In the genomic region with DNA sequence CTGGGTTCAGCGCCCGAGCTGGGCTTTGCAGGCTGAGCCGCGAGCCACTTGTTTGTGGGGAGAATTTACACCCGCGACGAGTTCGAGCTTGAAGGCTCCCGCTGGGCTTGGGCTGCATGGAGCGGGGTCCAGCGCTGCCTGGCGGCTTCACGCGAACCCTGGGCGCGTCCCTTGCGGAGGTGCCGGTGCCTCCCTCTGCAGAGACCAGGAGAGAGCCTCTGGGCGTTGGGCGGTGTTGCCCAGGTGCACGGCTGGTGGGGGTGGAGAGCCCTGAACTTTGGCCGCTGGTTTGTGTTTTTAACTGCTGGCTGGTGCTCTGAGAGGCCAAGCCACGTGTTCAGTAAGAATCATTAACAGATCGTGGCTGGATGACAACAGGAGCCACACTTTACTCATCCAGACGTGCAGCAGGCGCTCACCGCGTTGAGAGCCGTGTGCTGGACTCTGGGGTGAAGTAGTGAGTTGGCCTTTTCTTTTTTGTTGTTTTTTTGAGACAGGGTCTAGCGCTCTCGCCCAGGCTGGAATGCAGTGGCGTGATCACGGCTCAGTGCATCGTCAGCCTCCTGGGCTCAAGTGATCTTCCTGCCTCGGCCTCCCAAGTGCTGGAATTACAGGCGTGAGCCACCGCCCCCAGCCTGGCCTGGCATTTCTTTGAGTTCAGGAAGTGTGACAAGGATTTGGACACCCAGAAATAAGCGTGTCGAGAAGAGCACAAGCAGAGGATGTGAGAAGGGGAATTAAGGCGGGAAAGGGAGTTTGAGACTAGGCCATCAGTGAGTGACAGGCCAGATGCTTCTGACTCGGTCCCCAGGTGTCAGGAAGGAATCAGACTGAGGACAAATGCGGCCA, we compare ENCODE assay signal across 8 cellular contexts. TPM values are rescaled to one million over a fixed set of nuclear protein-coding genes. Genes with fewer than 3 reads are reported as not detected.
A peak's percentile ranks its signal among the peaks of the same experiment; 100 is the strongest.
DNase-seq lines count a peak whose midpoint lies in the region; ATAC-seq, FAIRE-seq and TF ChIP-seq lines count a peak whose summit lies in the region.

No MANE protein-coding gene starts in this region.

- H3K4me3 Mint-ChIP-seq in CD14-positive monocyte: peak overlapping the region; percentile 89 to 92

- dilution Hi-C loops in endothelial cell of umbilical vein (cut with MboI; ENCODE audit: extremely low pct_ligation_motif_present, low sequenced_read_pairs): no loop called here

- H3K4me3 ChIP-seq in endothelial cell of umbilical vein (replicated peaks in 1 of 3; ENCODE audit: insufficient read depth in 1 of 3, low read depth in 1 of 3, low read length in 3 of 3): peak overlapping the region; percentile 27 to 85 (median 35)
- peak overlapping the region; percentile 73 to 84 for H3K4me3 ChIP-seq in muscle layer of duodenum (ENCODE audit: low read depth in 1 of 2, low read length in 2 of 2)

- peaks cover 18 to 32% of the 10 kb centered on the region in 2 donors for H3K36me3 Mint-ChIP-seq in CD14-positive monocyte

- POLR2A ChIA-PET in endothelial cell of umbilical vein (lab: Charles Lee): interaction anchor here (0.6 to 1.0 kb wide), 2 partner anchors 13 to 179 kb away, joined by 3 to 5 read pairs; no protein-coding TSS in a partner anchor

- H3K79me2 ChIP-seq in endothelial cell of umbilical vein (ENCODE audit: control insufficient read depth, insufficient read depth, low read length): peaks cover 9% of the 10 kb centered on the region

- peak overlapping the region; percentile 6 for H2AFZ ChIP-seq in endothelial cell of umbilical vein (ENCODE audit: low read depth, low read length)

- H3K27ac ChIP-seq in endothelial cell of umbilical vein (ENCODE audit: insufficient read depth, low read depth, low read length) (peak overlapping the region; percentile 0), muscle layer of duodenum (ENCODE audit: low read length) (peak overlapping the region; percentile 39)

- H3K27me3 ChIP-seq in endothelial cell of umbilical vein (ENCODE audit: control insufficient read depth in 2 of 2, insufficient read depth in 2 of 2, low read length in 2 of 2): no peaks in the 10 kb centered on the region
- no peaks in the 10 kb centered on the region for H3K27me3 ChIP-seq in muscle layer of duodenum (ENCODE audit: low read depth, low read length)

- FAIRE-seq in endothelial cell of umbilical vein (lab: Jason Lieb, UNC): peak; percentile 75

- H3K9ac ChIP-seq in endothelial cell of umbilical vein (replicated peaks; ENCODE audit: extremely low read depth, insufficient read depth, low read length): peak overlapping the region; percentile 5

- H3K4me2 ChIP-seq in endothelial cell of umbilical vein (ENCODE audit: insufficient read depth, low read length): peak overlapping the region; percentile 25

- TSS peak; percentile 29 for BruUV-seq in endothelial cell of umbilical vein (replicated peaks; lab: Mats Ljungman, UMichigan)

- no peaks in the 10 kb centered on the region for H4K20me1 ChIP-seq in endothelial cell of umbilical vein (replicated peaks; ENCODE audit: control insufficient read depth, extremely low read depth, insufficient read depth, low read length)

- H3K36me3 ChIP-seq in endothelial cell of umbilical vein (ENCODE audit: control insufficient read depth in 2 of 2, extremely low read depth in 1 of 2, insufficient read depth in 2 of 2, low read length in 2 of 2): peaks cover 3 to 16% of the 10 kb centered on the region in 2 experiments
- peaks cover 15 to 19% of the 10 kb centered on the region in 2 donors for H3K36me3 ChIP-seq in muscle layer of duodenum (ENCODE audit: control insufficient read depth in 1 of 2, insufficient read depth in 2 of 2, low read length in 2 of 2)

- TF ChIP-seq CTCF in CD14-positive monocyte (IDR thresholded peaks at IDR 0.05) (no peak), endothelial cell of umbilical vein (IDR thresholded peaks at IDR 0.05; ENCODE audit: extremely low read depth in 1 of 2, insufficient read depth in 1 of 2, low read depth in 1 of 2, low read length in 2 of 2) (peak in 1 of 2 donors; percentile 9)

- intact Hi-C loops in CD14-positive monocyte (cut with micrococcal nuclease): no loop called here
- intact Hi-C loops in endothelial cell of umbilical vein (cut with micrococcal nuclease): no loop called here

- CTCF ChIA-PET in endothelial cell of umbilical vein (lab: Charles Lee): interaction anchor here (0.7 to 2.3 kb wide), 10 partner anchors 12 to 173 kb away, joined by 3 to 21 read pairs (median 3); partner anchors contain the start of genes CHMP1A and SPATA33

- peaks cover 4% of the 10 kb centered on the region for H3K4me1 ChIP-seq in endothelial cell of umbilical vein (ENCODE audit: control insufficient read depth, extremely low read depth, insufficient read depth, low read length)
- H3K4me1 ChIP-seq in muscle layer of duodenum (ENCODE audit: control insufficient read depth in 1 of 2, insufficient read depth in 2 of 2, low read length in 2 of 2): peaks cover 0 to 9% of the 10 kb centered on the region in 2 donors

- no peak for TF ChIP-seq POLR2A in endothelial cell of umbilical vein (IDR thresholded peaks at IDR 0.05; ENCODE audit: low read depth, low read length)

- H3K4me1 Mint-ChIP-seq in CD14-positive monocyte: peaks cover 9% of the 10 kb centered on the region

- peaks cover 8 to 23% (median 13%) of the 10 kb centered on the region in 7 donors for H3K9me3 Mint-ChIP-seq in CD14-positive monocyte

- ATAC-seq in GM18861 (IDR thresholded peaks at IDR 0.05; ENCODE audit: unreplicated experiment) (peak; percentile 41), HG03039 (IDR thresholded peaks at IDR 0.05; ENCODE audit: unreplicated experiment) (peak; percentile 24)

- peak overlapping the region in 5 of 7 donors; percentile 21 to 85 (median 45) for H3K27ac Mint-ChIP-seq in CD14-positive monocyte

- H3K9me3 ChIP-seq in endothelial cell of umbilical vein (replicated peaks; ENCODE audit: control insufficient read depth, insufficient read depth, low read length): no peaks in the 10 kb centered on the region
- H3K9me3 ChIP-seq in muscle layer of duodenum (ENCODE audit: control insufficient read depth in 1 of 2, low read length in 2 of 2): no peaks in the 10 kb centered on the region

- DNase-seq in CD14-positive monocyte (ENCODE audit: low spot score) (no peak), RPMI7951 (ENCODE audit: low read depth) (peak; percentile 50), endothelial cell of umbilical vein (ENCODE audit: low read depth, low spot score) (peak; percentile 51), SKM-1 treated with dmso at 0.1 percent for 144 hours (lab: John Stamatoyannopoulos, UW; ENCODE audit: unreplicated experiment) (no peak)
- no peak for DNase-seq in stimulated activated CD4-positive, alpha-beta T cell treated with anti-CD3 and anti-CD28 coated beads, Interleukin-2, amount 100 ng/mL, for 48 hours

- H3K9me1 ChIP-seq in endothelial cell of umbilical vein (replicated peaks; ENCODE audit: control insufficient read depth, extremely low read depth, insufficient read depth, low read length): no peaks in the 10 kb centered on the region

- peaks cover 0 to 2% (median 0%) of the 10 kb centered on the region in 3 donors for H3K27me3 Mint-ChIP-seq in CD14-positive monocyte (ENCODE audit: low read depth in 3 of 3)

RNA-seq across cellular contexts. Expression of gene CDK10, which starts 0.8 kb away (rescaled TPM):
- polyA plus RNA-seq in CD14-positive monocyte: 10 to 100 TPM; 16.5 to 18.3 TPM
- 24.5 and 29.0 TPM in 2 replicates for total RNA-seq in RPMI7951 (2014; rRNA removed; shearing (Covaris generic))
- 84.0 and 99.9 TPM in 2 replicates for total RNA-seq in endothelial cell of umbilical vein
- polyA plus RNA-seq in endothelial cell of umbilical vein: 74.5 and 83.8 TPM in 2 replicates
- polyA plus RNA-seq in endothelial cell of umbilical vein (2011; cell fraction: cytosol; rRNA removed): 38.4 and 55.0 TPM in 2 replicates
- polyA plus RNA-seq in endothelial cell of umbilical vein (2011; cell fraction: nucleus; rRNA removed): 427 and 457 TPM in 2 replicates
- 40.9 and 50.9 TPM in 2 replicates for polyA plus RNA-seq in endothelial cell of umbilical vein (2012)
- 46.7 and 52.0 TPM in 2 replicates for polyA minus RNA-seq in endothelial cell of umbilical vein
- 15.4 TPM for polyA minus RNA-seq in endothelial cell of umbilical vein (2011; cell fraction: cytosol; rRNA and poly(A)+ RNA removed)
- 55.0 and 57.4 TPM in 2 replicates for polyA minus RNA-seq in endothelial cell of umbilical vein (2011; cell fraction: nucleus; rRNA and poly(A)+ RNA removed)

RNA-seq across cellular contexts. Expression of gene SPATA2L, which starts 14.2 kb away (rescaled TPM):
- polyA plus RNA-seq in CD14-positive monocyte (10 to 100 TPM in 1 of 2 donors, 1 to 10 TPM in 1; 10.0 to 15.1 TPM), endothelial cell of umbilical vein (7.3 and 11.6 TPM in 2 replicates)
- total RNA-seq in RPMI7951 (2014; rRNA removed; shearing (Covaris generic)): 9.5 and 15.1 TPM in 2 replicates
- total RNA-seq in endothelial cell of umbilical vein: 7.4 and 8.7 TPM in 2 replicates
- 3.4 and 7.2 TPM in 2 replicates for polyA plus RNA-seq in endothelial cell of umbilical vein (2011; cell fraction: cytosol; rRNA removed)
- polyA plus RNA-seq in endothelial cell of umbilical vein (2011; cell fraction: nucleus; rRNA removed): 3.5 and 4.1 TPM in 2 replicates
- polyA plus RNA-seq in endothelial cell of umbilical vein (2012): 4.9 and 7.4 TPM in 2 replicates
- polyA minus RNA-seq in endothelial cell of umbilical vein: 3.0 and 3.2 TPM in 2 replicates
- 6.6 TPM for polyA minus RNA-seq in endothelial cell of umbilical vein (2011; cell fraction: cytosol; rRNA and poly(A)+ RNA removed)
- 1.6 and 4.2 TPM in 2 replicates for polyA minus RNA-seq in endothelial cell of umbilical vein (2011; cell fraction: nucleus; rRNA and poly(A)+ RNA removed)

RNA-seq across cellular contexts. Expression of gene SPATA33, which starts 29.7 kb away (rescaled TPM):
- 1 to 10 TPM; 1.4 to 1.8 TPM for polyA plus RNA-seq in CD14-positive monocyte
- 5.5 and 9.6 TPM in 2 replicates for total RNA-seq in RPMI7951 (2014; rRNA removed; shearing (Covaris generic))
- total RNA-seq in endothelial cell of umbilical vein: 11.4 and 13.7 TPM in 2 replicates
- 3.5 and 4.7 TPM in 2 replicates for polyA plus RNA-seq in endothelial cell of umbilical vein
- 3.8 and 3.9 TPM in 2 replicates for polyA plus RNA-seq in endothelial cell of umbilical vein (2011; cell fraction: cytosol; rRNA removed)
- polyA plus RNA-seq in endothelial cell of umbilical vein (2011; cell fraction: nucleus; rRNA removed): 9.7 and 11.2 TPM in 2 replicates
- 6.5 and 6.8 TPM in 2 replicates for polyA plus RNA-seq in endothelial cell of umbilical vein (2012)
- polyA minus RNA-seq in endothelial cell of umbilical vein: 4.0 and 4.4 TPM in 2 replicates
- 4.4 TPM for polyA minus RNA-seq in endothelial cell of umbilical vein (2011; cell fraction: cytosol; rRNA and poly(A)+ RNA removed)
- 5.0 and 5.3 TPM in 2 replicates for polyA minus RNA-seq in endothelial cell of umbilical vein (2011; cell fraction: nucleus; rRNA and poly(A)+ RNA removed)

RNA-seq across cellular contexts. Expression of gene CHMP1A, which starts 29.8 kb away (rescaled TPM):
- polyA plus RNA-seq in CD14-positive monocyte: 10 to 100 TPM; 57.3 to 76.6 TPM
- total RNA-seq in RPMI7951 (2014; rRNA removed; shearing (Covaris generic)): 115 and 120 TPM in 2 replicates
- total RNA-seq in endothelial cell of umbilical vein: 83.9 and 86.3 TPM in 2 replicates
- polyA plus RNA-seq in endothelial cell of umbilical vein: 101 and 110 TPM in 2 replicates
- polyA plus RNA-seq in endothelial cell of umbilical vein (2011; cell fraction: cytosol; rRNA removed): 64.1 and 84.6 TPM in 2 replicates
- 98.7 and 105 TPM in 2 replicates for polyA plus RNA-seq in endothelial cell of umbilical vein (2011; cell fraction: nucleus; rRNA removed)
- 67.5 and 82.6 TPM in 2 replicates for polyA plus RNA-seq in endothelial cell of umbilical vein (2012)
- polyA minus RNA-seq in endothelial cell of umbilical vein: 82.6 and 99.7 TPM in 2 replicates
- polyA minus RNA-seq in endothelial cell of umbilical vein (2011; cell fraction: cytosol; rRNA and poly(A)+ RNA removed): 64.0 TPM
- 24.9 and 33.4 TPM in 2 replicates for polyA minus RNA-seq in endothelial cell of umbilical vein (2011; cell fraction: nucleus; rRNA and poly(A)+ RNA removed)

RNA-seq across cellular contexts. Expression of gene VPS9D1, which starts 33.4 kb away (rescaled TPM):
- polyA plus RNA-seq in CD14-positive monocyte: 1 to 10 TPM; 1.2 to 1.6 TPM
- total RNA-seq in RPMI7951 (2014; rRNA removed; shearing (Covaris generic)): 2.8 and 3.5 TPM in 2 replicates
- 15.5 and 18.3 TPM in 2 replicates for total RNA-seq in endothelial cell of umbilical vein
- 17.3 and 19.0 TPM in 2 replicates for polyA plus RNA-seq in endothelial cell of umbilical vein
- 4.9 and 10.1 TPM in 2 replicates for polyA plus RNA-seq in endothelial cell of umbilical vein (2011; cell fraction: cytosol; rRNA removed)
- polyA plus RNA-seq in endothelial cell of umbilical vein (2011; cell fraction: nucleus; rRNA removed): 41.9 and 59.1 TPM in 2 replicates
- polyA plus RNA-seq in endothelial cell of umbilical vein (2012): 8.3 and 14.2 TPM in 2 replicates
- polyA minus RNA-seq in endothelial cell of umbilical vein: 7.0 and 12.6 TPM in 2 replicates
- 4.5 TPM for polyA minus RNA-seq in endothelial cell of umbilical vein (2011; cell fraction: cytosol; rRNA and poly(A)+ RNA removed)
- 7.1 and 12.7 TPM in 2 replicates for polyA minus RNA-seq in endothelial cell of umbilical vein (2011; cell fraction: nucleus; rRNA and poly(A)+ RNA removed)

Comparison
In these comparisons a context has a peak if more than half of its experiments do, and no peak if none do; other contexts are left out.
1. DNase-seq: peak in RPMI7951 (single experiment) and endothelial cell of umbilical vein (single experiment); none in CD14-positive monocyte (single experiment), SKM-1 treated with dmso at 0.1 percent for 144 hours (single experiment) and stimulated activated CD4-positive, alpha-beta T cell treated with anti-CD3 and anti-CD28 coated beads, Interleukin-2, amount 100 ng/mL, for 48 hours (0 of 2).